1 cellular context compared by ENCODE assay signal in the genomic region with DNA sequence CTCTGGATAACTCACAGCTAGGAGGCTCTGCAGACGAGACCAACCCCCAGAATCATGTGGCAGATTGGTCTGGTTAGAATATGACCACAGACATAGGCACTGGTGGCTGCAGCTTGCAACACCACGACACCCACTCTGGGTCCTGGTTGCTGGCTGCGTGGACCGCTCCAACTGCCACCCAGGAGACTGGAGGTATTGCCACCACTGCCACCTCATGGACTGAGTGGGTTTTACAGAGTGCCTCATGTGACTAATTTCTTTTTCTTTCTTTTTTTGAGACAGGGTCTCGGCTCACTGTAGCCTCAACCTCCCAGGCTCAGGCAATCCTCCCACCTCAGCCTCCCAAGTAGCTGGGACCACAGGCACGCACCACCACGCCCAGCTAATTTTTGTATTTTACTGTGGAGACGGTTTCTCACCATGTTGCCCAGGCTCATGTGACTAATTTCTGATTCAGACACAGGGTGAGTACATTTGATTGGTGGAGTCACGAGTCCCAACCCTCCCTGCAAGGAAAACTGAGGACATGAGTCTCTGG.
TF ChIP-seq lines count a peak whose summit lies in the region.

No MANE protein-coding gene starts in this region.

TF ChIP-seq in K562, 482 proteins besides CTCF, POLR2A, EP300 and RAD21 (continued from another document):
- TF ChIP-seq ZNF398 (CRISPR knock-in tag; IDR thresholded peaks at IDR 0.05) = no peak
- 0 out of 2 replicates have a peak, but pooled peaks have one; percentile 52 for TF ChIP-seq TOE1 (IDR thresholded peaks at IDR 0.05; ENCODE audit: borderline replicate concordance)
- no peak for TF ChIP-seq TOE1 (CRISPR knock-in tag; IDR thresholded peaks at IDR 0.05; ENCODE audit: borderline replicate concordance, low read depth)
- 0 out of 2 replicates have a peak, but pooled peaks have one; percentile 44 for TF ChIP-seq ZNF197 (CRISPR knock-in tag; IDR thresholded peaks at IDR 0.05; ENCODE audit: low read depth)
- no peak for TF ChIP-seq ATF7 (IDR thresholded peaks at IDR 0.05)
- no peak for TF ChIP-seq E2F6 (IDR thresholded peaks at IDR 0.05; ENCODE audit: borderline replicate concordance in 1 of 2, extremely low read depth in 1 of 2, insufficient read depth in 1 of 2, insufficient read length in 1 of 2, low read depth in 1 of 2, low read length in 1 of 2, poor library complexity in 1 of 2, severe bottlenecking in 1 of 2)
- no peak for TF ChIP-seq ZEB2 (IDR thresholded peaks at IDR 0.05)
- TF ChIP-seq WHSC1 (IDR thresholded peaks at IDR 0.05; ENCODE audit: low read length) = no peak
- TF ChIP-seq E2F1 (CRISPR knock-in tag; IDR thresholded peaks at IDR 0.05) = no peak
